In genomic region chrX:135572436-135572835, GRCh38 we compare ENCODE assay signal across 2 cellular contexts.
TF ChIP-seq lines count a peak whose summit lies in the region.

No MANE protein-coding gene starts in this region.

TF ChIP-seq in liver, 16 proteins besides CTCF, POLR2A, EP300 and RAD21 (continued from another document):
- TF ChIP-seq REST (IDR thresholded peaks at IDR 0.05) (no peak), EGR1 (IDR thresholded peaks at IDR 0.05; ENCODE audit: low read depth in 2 of 2) (no peak), ZBTB33 (IDR thresholded peaks at IDR 0.05) (no peak), ATF3 (IDR thresholded peaks at IDR 0.05) (no peak), GABPA (IDR thresholded peaks at IDR 0.05 in 1 of 2, conservative IDR thresholded peaks at IDR 0.05 in 1 of 2) (no peak), SP1 (IDR thresholded peaks at IDR 0.05) (no peak), TAF1 (conservative IDR thresholded peaks at IDR 0.05) (no peak), JUND (IDR thresholded peaks at IDR 0.05) (no peak), YY1 (IDR thresholded peaks at IDR 0.05) (no peak)

TF ChIP-seq in HepG2, 621 proteins besides CTCF, POLR2A, EP300 and RAD21 (continued from another document):
- no peak for TF ChIP-seq ZNF318 (CRISPR knock-in tag; IDR thresholded peaks at IDR 0.05)
- no peak for TF ChIP-seq SMAD1 (CRISPR knock-in tag; IDR thresholded peaks at IDR 0.05; ENCODE audit: borderline replicate concordance, low read depth)
- TF ChIP-seq SP1 (IDR thresholded peaks at IDR 0.05): no peak
- TF ChIP-seq SP1 (CRISPR knock-in tag; IDR thresholded peaks at IDR 0.05): no peak
- TF ChIP-seq ZNF24 (IDR thresholded peaks at IDR 0.05): no peak
